8 cellular contexts compared by ENCODE assay signal in genomic region chr3:128794067-128794768, GRCh38.
A peak's percentile ranks its signal among the peaks of the same experiment; 100 is the strongest.
DNase-seq lines count a peak whose midpoint lies in the region; ATAC-seq and TF ChIP-seq lines count a peak whose summit lies in the region.

No MANE protein-coding gene starts in this region.

- no peak overlapping the region for H3K4me2 ChIP-seq in PC-9

- no peaks in the 10 kb centered on the region for H3K9me3 Mint-ChIP-seq in osteocyte (ENCODE audit: unreplicated experiment)

- H3K27me3 Mint-ChIP-seq in osteocyte (ENCODE audit: unreplicated experiment): no peaks in the 10 kb centered on the region

- intact Hi-C loops in PC-9 (cut with micrococcal nuclease; ENCODE audit: unreplicated experiment): loop anchor here (2.0 kb wide), 1 partner anchor 85 kb away; the partner anchor contains the start of gene ACAD9

- no TSS peak for BruUV-seq in PC-9 (replicated peaks; lab: Mats Ljungman, UMichigan)

- no peaks in the 10 kb centered on the region for H3K9me2 ChIP-seq in PC-9 (ENCODE audit: insufficient read depth)

- TF ChIP-seq CTCF in PC-9 (conservative IDR thresholded peaks at IDR 0.05): no peak
- no peak for TF ChIP-seq CTCF in osteocyte (IDR thresholded peaks at IDR 0.05)

- CTCF ChIA-PET in PC-9 (lab: Charles Lee): interaction anchor here (0.5 to 2.3 kb wide), 3 partner anchors 112 to 129 kb away, joined by 6 to 21 read pairs (median 15); no protein-coding TSS in a partner anchor

- peak; percentile 22 for ATAC-seq in GM21737 (IDR thresholded peaks at IDR 0.05; ENCODE audit: unreplicated experiment)
- ATAC-seq in GM18858 (IDR thresholded peaks at IDR 0.05; ENCODE audit: unreplicated experiment): no peak
- ATAC-seq in HG02642 (IDR thresholded peaks at IDR 0.05; ENCODE audit: poor library complexity, unreplicated experiment): no peak
- ATAC-seq in HG03097 (IDR thresholded peaks at IDR 0.05; ENCODE audit: low FRiP score, unreplicated experiment): no peak

- H3K4me3 ChIP-seq in PC-9: no peak overlapping the region
- H3K4me3 ChIP-seq in effector memory CD4-positive, alpha-beta T cell (ENCODE audit: insufficient read depth, low read depth, low read length, poor library complexity, severe bottlenecking): no peak overlapping the region

- DNase-seq in PC-9 (peak in 1 of 2 experiments; percentile 41), osteocyte (ENCODE audit: extremely low spot score, unreplicated experiment) (no peak), H4 (ENCODE audit: low spot score) (no peak)
- DNase-seq in effector memory CD4-positive, alpha-beta T cell: no peak

- no peaks in the 10 kb centered on the region for H3K27me3 ChIP-seq in PC-9 (ENCODE audit: insufficient read depth, low read depth)
- H3K27me3 ChIP-seq in effector memory CD4-positive, alpha-beta T cell (replicated peaks; ENCODE audit: control insufficient read depth, insufficient read depth, low read length, poor library complexity, severe bottlenecking): no peaks in the 10 kb centered on the region

- H3K27ac Mint-ChIP-seq in osteocyte (ENCODE audit: unreplicated experiment): peak overlapping the region; percentile 32

- no peaks in the 10 kb centered on the region for H3K9me3 ChIP-seq in PC-9 (ENCODE audit: insufficient read depth, low read depth)
- H3K9me3 ChIP-seq in effector memory CD4-positive, alpha-beta T cell (ENCODE audit: control insufficient read depth, low read length): no peaks in the 10 kb centered on the region

- POLR2A ChIA-PET in PC-9 (lab: Charles Lee; ENCODE audit: unreplicated experiment): no interaction called here

- H3K79me2 ChIP-seq in PC-9 (ENCODE audit: low read depth): peaks cover 71% of the 10 kb centered on the region

- peaks cover 30% of the 10 kb centered on the region for H3K36me3 Mint-ChIP-seq in osteocyte (ENCODE audit: unreplicated experiment)

- H4K20me1 ChIP-seq in PC-9 (ENCODE audit: insufficient read depth): peaks cover 64% of the 10 kb centered on the region

- H3K4me1 Mint-ChIP-seq in osteocyte (ENCODE audit: unreplicated experiment): peaks cover 23% of the 10 kb centered on the region

- 0 out of 2 replicates have a peak, but pooled peaks cover 7% of the 10 kb centered on the region for H3K4me1 ChIP-seq in PC-9 (replicated peaks; ENCODE audit: insufficient read depth)
- peaks cover 20% of the 10 kb centered on the region for H3K4me1 ChIP-seq in effector memory CD4-positive, alpha-beta T cell (ENCODE audit: control insufficient read depth, insufficient read depth, low read length, poor library complexity, severe bottlenecking)

- no peak overlapping the region for H3K4me3 Mint-ChIP-seq in osteocyte (ENCODE audit: unreplicated experiment)

- H3F3A ChIP-seq in PC-9 (ENCODE audit: insufficient read depth, low read depth): peaks cover 59% of the 10 kb centered on the region

- H2AFZ ChIP-seq in PC-9: no peak overlapping the region

- H3K27ac ChIP-seq in PC-9: peak overlapping the region; percentile 41
- peak overlapping the region; percentile 35 for H3K27ac ChIP-seq in effector memory CD4-positive, alpha-beta T cell (ENCODE audit: insufficient read depth, low read length, poor library complexity, severe bottlenecking)

- H3K36me3 ChIP-seq in PC-9 (ENCODE audit: low read depth): peaks cover 16% of the 10 kb centered on the region
- peaks cover 28% of the 10 kb centered on the region for H3K36me3 ChIP-seq in effector memory CD4-positive, alpha-beta T cell (ENCODE audit: control insufficient read depth, insufficient read depth, low read length)
